ENCODE assay signal across 10 cellular contexts in genomic region chr4:75727073-75727472, GRCh38. TPM values are rescaled to one million over a fixed set of nuclear protein-coding genes. Genes with fewer than 3 reads are reported as not detected.
DNase-seq lines count a peak whose midpoint lies in the region; ATAC-seq and TF ChIP-seq lines count a peak whose summit lies in the region.
"Had no signal": no experiment of that assay in that cellular context is flagged by ENCODE, and none has a peak within 500 bp of the region (broad histone marks: within the 10 kb centered on the region; RNA-seq: fewer than 3 reads in every experiment).

No MANE protein-coding gene starts in this region.

- no peaks in the 10 kb centered on the region for H3K27me3 ChIP-seq in CD8-positive, alpha-beta memory T cell (ENCODE audit: insufficient read depth, low read length, poor library complexity, severe bottlenecking)
- no peaks in the 10 kb centered on the region for H3K27me3 ChIP-seq in NT2/D1 (ENCODE audit: insufficient read depth, insufficient read length)
- H3K27me3 ChIP-seq in rectal smooth muscle tissue (ENCODE audit: control insufficient read depth, insufficient read depth, low read length), result no peaks in the 10 kb centered on the region

- H3K4me1 Mint-ChIP-seq in CD8-positive, alpha-beta memory T cell, result peaks cover 47 to 78% (median 61%) of the 10 kb centered on the region in 3 donors
- H3K4me1 Mint-ChIP-seq in endothelial cell (ENCODE audit: unreplicated experiment), result peaks cover 23% of the 10 kb centered on the region

- H3K27me3 Mint-ChIP-seq in CD8-positive, alpha-beta memory T cell, result peaks cover 0 to 4% of the 10 kb centered on the region in 2 donors
- peaks cover 9% of the 10 kb centered on the region for H3K27me3 Mint-ChIP-seq in endothelial cell (ENCODE audit: unreplicated experiment)

- CTCF ChIA-PET in CD8-positive, alpha-beta memory T cell (lab: Charles Lee), result interaction anchor here (1.2 kb wide), 2 partner anchors 38 to 121 kb away, joined by 3 read pairs; no protein-coding TSS in a partner anchor

- peaks cover 0 to 2% (median 0%) of the 10 kb centered on the region in 5 donors for H3K9me3 Mint-ChIP-seq in CD8-positive, alpha-beta memory T cell
- no peaks in the 10 kb centered on the region for H3K9me3 Mint-ChIP-seq in endothelial cell (ENCODE audit: unreplicated experiment)

- no peaks in the 10 kb centered on the region for H3K36me3 ChIP-seq in CD8-positive, alpha-beta memory T cell (ENCODE audit: insufficient read depth, low read length)
- H3K36me3 ChIP-seq in NT2/D1 (ENCODE audit: insufficient read depth, insufficient read length, low read length), result peaks cover 12% of the 10 kb centered on the region
- H3K36me3 ChIP-seq in rectal smooth muscle tissue (ENCODE audit: control insufficient read depth, insufficient read depth, low read length), result no peaks in the 10 kb centered on the region

- no peak overlapping the region for H3K9ac ChIP-seq in NT2/D1 (ENCODE audit: insufficient read length, low read depth)
- H3K9ac ChIP-seq in rectal smooth muscle tissue (ENCODE audit: low read length), result no peak overlapping the region

- H3K9me3 ChIP-seq in CD8-positive, alpha-beta memory T cell (ENCODE audit: low read length), result no peaks in the 10 kb centered on the region
- no peaks in the 10 kb centered on the region for H3K9me3 ChIP-seq in NT2/D1 (ENCODE audit: insufficient read depth, low read length)

- peaks cover 0 to 17% (median 0%) of the 10 kb centered on the region in 3 donors for H3K36me3 Mint-ChIP-seq in CD8-positive, alpha-beta memory T cell
- no peaks in the 10 kb centered on the region for H3K36me3 Mint-ChIP-seq in endothelial cell (ENCODE audit: low read depth, unreplicated experiment)

- peaks cover 37% of the 10 kb centered on the region for H3K4me1 ChIP-seq in CD8-positive, alpha-beta memory T cell (ENCODE audit: insufficient read depth, low read length)
- no peaks in the 10 kb centered on the region for H3K4me1 ChIP-seq in NT2/D1 (ENCODE audit: insufficient read depth, insufficient read length)
- peaks cover 25% of the 10 kb centered on the region for H3K4me1 ChIP-seq in rectal smooth muscle tissue (ENCODE audit: control insufficient read depth, insufficient read depth, low read length)

- H3K4me3 Mint-ChIP-seq in CD8-positive, alpha-beta memory T cell, result peak overlapping the region; percentile 93 to 100 (median 98)
- H3K4me3 Mint-ChIP-seq in endothelial cell (ENCODE audit: unreplicated experiment), result peak overlapping the region; percentile 68

- H3K27ac Mint-ChIP-seq in CD8-positive, alpha-beta memory T cell, result peak overlapping the region; percentile 3 to 98 (median 62)
- no peak overlapping the region for H3K27ac Mint-ChIP-seq in endothelial cell (ENCODE audit: unreplicated experiment)

- peak overlapping the region; percentile 36 for H3K4me3 ChIP-seq in CD8-positive, alpha-beta memory T cell (ENCODE audit: low read length)
- peak overlapping the region; percentile 21 for H3K4me3 ChIP-seq in NT2/D1 (ENCODE audit: insufficient read length, low read depth)
- H3K4me3 ChIP-seq in rectal smooth muscle tissue (ENCODE audit: low read length), result no peak overlapping the region

- no peak for DNase-seq in CD8-positive, alpha-beta memory T cell
- DNase-seq in NT2/D1 (ENCODE audit: low read depth, low spot score) (no peak), endothelial cell (ENCODE audit: low spot score) (no peak), DMS153 (lab: John Stamatoyannopoulos, UW) (no peak), COLO668 (lab: John Stamatoyannopoulos, UW; ENCODE audit: unreplicated experiment) (no peak), amygdala (lab: John Stamatoyannopoulos, UW) (no peak)
- DNase-seq: NCI-H748 treated with DMSO at 0.1 percent for 48 hours had no signal

- H3K27ac ChIP-seq in CD8-positive, alpha-beta memory T cell (ENCODE audit: low read depth, low read length), result no peak overlapping the region
- peak overlapping the region; percentile 56 for H3K27ac ChIP-seq in rectal smooth muscle tissue (ENCODE audit: low read depth, low read length)
- H3K27ac ChIP-seq: epithelial cell of prostate had no signal

- POLR2A ChIA-PET in CD8-positive, alpha-beta memory T cell (lab: Charles Lee), result interaction anchor here (0.6 to 0.8 kb wide), 2 partner anchors 20 to 213 kb away, joined by 3 to 4 read pairs; partner anchors contain the start of genes RCHY1 and THAP6

- ATAC-seq in esophagus mucosa, result no peak

- TF ChIP-seq CTCF in endothelial cell (IDR thresholded peaks at IDR 0.05; ENCODE audit: unreplicated experiment), result no peak

RNA-seq across cellular contexts. Expression of gene USO1, which starts 2.7 kb away (rescaled TPM):
- 10 to 100 TPM; 39.9 to 41.5 TPM for total RNA-seq in CD8-positive, alpha-beta memory T cell
- 33.5 TPM for polyA plus RNA-seq in CD8-positive, alpha-beta memory T cell
- total RNA-seq in endothelial cell (ENCODE audit: unreplicated experiment) (48.5 TPM), esophagus mucosa (44.3 TPM)

RNA-seq across cellular contexts. Expression of gene G3BP2, which starts 53.9 kb away (rescaled TPM):
- total RNA-seq in CD8-positive, alpha-beta memory T cell, result 100 to 1,000 TPM; 189 to 195 TPM
- 115 TPM for polyA plus RNA-seq in CD8-positive, alpha-beta memory T cell
- total RNA-seq in endothelial cell (ENCODE audit: unreplicated experiment), result 209 TPM
- 47.2 TPM for total RNA-seq in esophagus mucosa
